7 cellular contexts compared by ENCODE assay signal in the genomic region with DNA sequence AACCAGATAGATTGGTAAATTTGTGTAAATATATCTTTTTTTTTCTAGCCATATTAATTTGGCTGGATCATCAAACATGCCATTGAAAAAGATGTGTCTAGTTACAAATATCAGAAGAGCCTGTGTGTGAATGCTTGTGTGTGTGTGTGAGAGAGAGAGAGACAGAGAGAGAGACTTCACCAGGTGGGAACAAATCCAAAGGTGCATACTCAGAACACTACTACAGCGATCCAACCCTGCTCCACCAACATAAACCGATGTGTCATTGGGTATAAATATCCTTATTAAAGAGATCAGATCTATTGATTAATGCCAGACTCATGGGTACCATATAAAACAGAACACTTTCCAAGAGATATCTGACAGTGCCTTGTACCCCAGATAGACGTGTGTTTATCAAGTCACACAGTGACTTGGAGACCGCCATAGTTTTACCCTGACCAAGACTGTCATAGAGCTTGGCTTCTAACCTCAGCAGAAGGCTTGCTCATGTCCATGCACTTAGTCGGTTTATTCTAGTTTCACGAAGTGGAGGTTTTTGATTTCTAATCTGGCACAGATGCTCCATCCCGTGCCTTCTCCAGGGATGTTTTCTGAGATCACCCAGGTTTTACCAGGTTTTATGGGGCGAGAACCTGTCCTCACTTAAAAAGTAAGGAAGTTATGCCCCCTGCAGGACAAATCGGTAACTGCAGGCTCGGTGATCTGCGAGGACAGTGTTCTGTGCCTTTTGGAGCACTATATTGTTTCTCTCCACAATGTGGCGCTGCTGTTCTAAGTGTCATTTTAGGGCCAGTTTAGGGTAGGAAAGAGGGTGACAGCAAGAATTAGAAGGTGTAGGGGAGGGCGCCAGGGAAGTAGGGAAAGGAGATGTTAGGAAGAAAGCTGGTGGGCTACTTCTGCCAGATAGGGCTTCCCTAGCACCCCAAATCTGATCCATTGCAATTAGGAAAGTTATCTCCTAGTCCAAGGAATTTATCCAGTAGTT. TPM values are rescaled to one million over a fixed set of nuclear protein-coding genes. Genes with fewer than 3 reads are reported as not detected.
DNase-seq lines count a peak whose midpoint lies in the region; ATAC-seq, FAIRE-seq and TF ChIP-seq lines count a peak whose summit lies in the region.

No MANE protein-coding gene starts in this region.

- intact Hi-C loops in mammary epithelial cell (cut with micrococcal nuclease) = loop anchor here (1.0 to 5.0 kb wide), 11 partner anchors 49 to 589 kb away; no protein-coding TSS in a partner anchor

- H3K4me3 ChIP-seq in WERI-Rb-1 (ENCODE audit: low read depth, low read length) = no peak overlapping the region
- H3K4me3 ChIP-seq in mammary epithelial cell (replicated peaks in 1 of 3; ENCODE audit: insufficient read depth in 1 of 3, low read depth in 2 of 3, low read length in 3 of 3) = no peak overlapping the region

- H4K20me1 ChIP-seq in mammary epithelial cell (ENCODE audit: insufficient read depth, low read length) = no peaks in the 10 kb centered on the region

- no peaks in the 10 kb centered on the region for H3K9me3 ChIP-seq in WERI-Rb-1 (ENCODE audit: severe bottlenecking)
- no peaks in the 10 kb centered on the region for H3K9me3 ChIP-seq in mammary epithelial cell (replicated peaks; ENCODE audit: insufficient read depth, low read length)

- FAIRE-seq in GM18507 (lab: Jason Lieb, UNC) = peak; percentile 99
- peak; percentile 97 for FAIRE-seq in islet of Langerhans (lab: Jason Lieb, UNC)

- no peaks in the 10 kb centered on the region for H3K79me2 ChIP-seq in mammary epithelial cell (ENCODE audit: insufficient read depth, low read length)

- H3K27ac ChIP-seq in WERI-Rb-1 (no peak overlapping the region), mammary epithelial cell (ENCODE audit: insufficient read depth, low read depth, low read length) (no peak overlapping the region)

- dilution Hi-C loops in mammary epithelial cell (cut with HindIII; ENCODE audit: low sequenced_read_pairs) = loop anchor here (5.0 kb wide), 1 partner anchor 96 kb away; no protein-coding TSS in a partner anchor

- H3K9ac ChIP-seq in mammary epithelial cell (ENCODE audit: insufficient read depth, low read length) = no peak overlapping the region

- 18% methylated on average over 13 of the region's 13 CpGs for WGBS in mammary epithelial cell (ENCODE audit: low coverage, missing lambda C conversion rate)

- CTCF ChIA-PET in mammary epithelial cell (lab: Charles Lee; ENCODE audit: low non-redundant PET) = interaction anchor here (0.6 to 0.7 kb wide), 4 partner anchors 75 to 588 kb away, joined by 4 to 5 read pairs (median 4); no protein-coding TSS in a partner anchor

- no peaks in the 10 kb centered on the region for H3K36me3 ChIP-seq in WERI-Rb-1
- no peaks in the 10 kb centered on the region for H3K36me3 ChIP-seq in mammary epithelial cell (ENCODE audit: insufficient read depth, low read length)

- in situ Hi-C loops in mammary epithelial cell (cut with MboI; ENCODE audit: low sequenced_read_pairs in 2 of 2) = loop anchor here (5.0 kb wide), 2 partner anchors 74 to 91 kb away; no protein-coding TSS in a partner anchor

- H3K4me1 ChIP-seq in mammary epithelial cell (ENCODE audit: insufficient read depth, low read length) = peaks cover 5% of the 10 kb centered on the region

- no peak overlapping the region for H3K4me2 ChIP-seq in mammary epithelial cell (ENCODE audit: insufficient read depth, low read depth, low read length)

- TF ChIP-seq CTCF in WERI-Rb-1 (IDR thresholded peaks at IDR 0.05; ENCODE audit: low read depth, low read length) = peak; percentile 84
- peak; percentile 97 to 100 for TF ChIP-seq CTCF in mammary epithelial cell (conservative IDR thresholded peaks at IDR 0.05 in 1 of 2, IDR thresholded peaks at IDR 0.05 in 1 of 2; ENCODE audit: extremely low read depth in 1 of 2, insufficient read depth in 1 of 2, low read depth in 1 of 2, low read length in 2 of 2)

- peak; percentile 72 for DNase-seq in GM18507 (ENCODE audit: extremely low spot score, insufficient read length, low read depth)
- peak; percentile 92 for DNase-seq in NCI-H345 (lab: John Stamatoyannopoulos, UW)
- DNase-seq in WERI-Rb-1 = peak; percentile 95
- peak; percentile 83 for DNase-seq in mammary epithelial cell
- DNase-seq in stimulated activated CD4-positive, alpha-beta T cell treated with anti-CD3 and anti-CD28 coated beads, Interleukin-1b, Interleukin-23, amount 100 ng/mL, for 1 hour (ENCODE audit: low read depth in 2 of 2) = peak; percentile 93 to 98

- ATAC-seq in HG03159 (IDR thresholded peaks at IDR 0.05; ENCODE audit: unreplicated experiment) = peak; percentile 82

- no TSS peak for BruUV-seq in mammary epithelial cell (replicated peaks; lab: Mats Ljungman, UMichigan)

- H2AFZ ChIP-seq in mammary epithelial cell (ENCODE audit: low read depth, low read length) = peak overlapping the region; percentile 19

- H3K27me3 ChIP-seq in WERI-Rb-1 (ENCODE audit: insufficient read depth, low read depth, severe bottlenecking) (no peaks in the 10 kb centered on the region), mammary epithelial cell (ENCODE audit: insufficient read depth, low read length) (no peaks in the 10 kb centered on the region)

RNA-seq across cellular contexts. Expression of a gene that starts 29.3 kb away (rescaled TPM):
- not detected for total RNA-seq in mammary epithelial cell
- not detected for polyA plus RNA-seq in mammary epithelial cell
- not detected for polyA minus RNA-seq in mammary epithelial cell
